16 cellular contexts compared by ENCODE assay signal in genomic region chr4:106914223-106914622, GRCh38.
"Had no signal": no experiment of that assay in that cellular context is flagged by ENCODE, and none has a peak within 500 bp of the region (broad histone marks: within the 10 kb centered on the region; RNA-seq: fewer than 3 reads in every experiment).

No MANE protein-coding gene starts in this region.

- H3K36me3 ChIP-seq: ascending aorta, colonic mucosa, prostate gland, right lobe of liver, tibial nerve had no signal

- H3K27me3 ChIP-seq: ascending aorta, colonic mucosa, right lobe of liver, tibial nerve had no signal

- H3K4me3 ChIP-seq: ascending aorta, colonic mucosa, prostate gland, right lobe of liver, tibial nerve had no signal

- H3K4me1 Mint-ChIP-seq: activated naive CD8-positive, alpha-beta T cell treated with anti-CD3 and anti-CD28 coated beads, Interleukin-2, amount 10 ng/mL, durations not matched to agents 7 days and 5 days; natural killer cell; stimulated activated naive B cell treated with anti-CD40 and anti-IgM and Interleukin-4, amounts not matched to agents 10 μg/mL and 1 μg/mL and 100 μg/mL, for 72 hours had no signal

- H3K9me3 Mint-ChIP-seq: activated CD4-positive, alpha-beta memory T cell treated with anti-CD3 and anti-CD28 coated beads for 36 hours; activated naive CD8-positive, alpha-beta T cell treated with anti-CD3 and anti-CD28 coated beads, Interleukin-2, amount 10 ng/mL, durations not matched to agents 7 days and 5 days had no signal

- H3K36me3 Mint-ChIP-seq: activated CD4-positive, alpha-beta memory T cell treated with anti-CD3 and anti-CD28 coated beads for 36 hours; activated naive CD8-positive, alpha-beta T cell treated with anti-CD3 and anti-CD28 coated beads, Interleukin-2, amount 10 ng/mL, durations not matched to agents 7 days and 5 days; natural killer cell; stimulated activated naive B cell treated with anti-CD40 and anti-IgM and Interleukin-4, amounts not matched to agents 10 μg/mL and 1 μg/mL and 100 μg/mL, for 72 hours had no signal

- H3K4me1 ChIP-seq: ascending aorta, colonic mucosa, foreskin keratinocyte, prostate gland, right lobe of liver, tibial nerve had no signal

- H3K27me3 Mint-ChIP-seq: activated CD4-positive, alpha-beta memory T cell treated with anti-CD3 and anti-CD28 coated beads for 36 hours; activated naive CD8-positive, alpha-beta T cell treated with anti-CD3 and anti-CD28 coated beads, Interleukin-2, amount 10 ng/mL, durations not matched to agents 7 days and 5 days; stimulated activated naive B cell treated with anti-CD40 and anti-IgM and Interleukin-4, amounts not matched to agents 10 μg/mL and 1 μg/mL and 100 μg/mL, for 72 hours had no signal

- H3K27ac ChIP-seq: ascending aorta, colonic mucosa, foreskin keratinocyte, prostate gland, right lobe of liver, tibial nerve had no signal

- H3K9me3 ChIP-seq: ascending aorta, colonic mucosa, prostate gland, right lobe of liver, tibial nerve had no signal

- H3K4me3 Mint-ChIP-seq: activated CD4-positive, alpha-beta memory T cell treated with anti-CD3 and anti-CD28 coated beads for 36 hours; activated naive CD8-positive, alpha-beta T cell treated with anti-CD3 and anti-CD28 coated beads, Interleukin-2, amount 10 ng/mL, durations not matched to agents 7 days and 5 days; natural killer cell; stimulated activated naive B cell treated with anti-CD40 and anti-IgM and Interleukin-4, amounts not matched to agents 10 μg/mL and 1 μg/mL and 100 μg/mL, for 72 hours had no signal

- ATAC-seq: foreskin keratinocyte; left colon; natural killer cell; right lobe of liver; stimulated activated naive B cell treated with anti-CD40 and anti-IgM and Interleukin-4, amounts not matched to agents 10 μg/mL and 1 μg/mL and 100 μg/mL, for 72 hours had no signal

- DNase-seq: activated CD4-positive, alpha-beta memory T cell treated with anti-CD3 and anti-CD28 coated beads for 36 hours; activated naive CD8-positive, alpha-beta T cell treated with anti-CD3 and anti-CD28 coated beads, Interleukin-2, amount 10 ng/mL, durations not matched to agents 7 days and 5 days; colonic mucosa; effector CD4-positive, alpha-beta T cell; foreskin keratinocyte; head of caudate nucleus; left colon; natural killer cell; nucleus accumbens; right lobe of liver; stimulated activated CD4-positive, alpha-beta T cell treated with anti-CD3 and anti-CD28 coated beads, Interleukin-2, amount 100 ng/mL, for 24 hours; stimulated activated naive B cell treated with anti-CD40 and anti-IgM and Interleukin-4, amounts not matched to agents 10 μg/mL and 1 μg/mL and 100 μg/mL, for 72 hours; T1000 had no signal
